ENCODE assay signal across 11 cellular contexts in the genomic region with DNA sequence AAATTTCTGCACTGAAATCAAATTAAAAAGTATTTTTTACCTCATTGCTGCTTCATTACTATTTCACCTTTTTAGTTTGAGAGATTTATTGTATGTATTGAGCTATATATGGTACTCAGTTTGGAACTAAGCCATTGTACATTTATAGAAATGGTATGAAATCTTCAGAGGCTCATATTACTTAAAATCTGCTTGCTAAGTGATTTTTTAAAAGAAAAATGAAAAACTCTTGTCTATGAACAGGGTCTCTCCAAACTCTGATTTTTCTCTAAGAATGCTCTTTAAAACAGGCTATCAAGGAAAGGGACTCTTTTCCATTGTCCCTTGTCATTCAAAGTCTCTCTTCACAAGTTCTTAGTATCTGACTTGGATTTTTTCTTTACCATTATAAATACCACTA. TPM values are rescaled to one million over a fixed set of nuclear protein-coding genes. Genes with fewer than 3 reads are reported as not detected.
DNase-seq lines count a peak whose midpoint lies in the region; ATAC-seq, FAIRE-seq and TF ChIP-seq lines count a peak whose summit lies in the region.
"Had no signal": no experiment of that assay in that cellular context is flagged by ENCODE, and none has a peak within 500 bp of the region (broad histone marks: within the 10 kb centered on the region; RNA-seq: fewer than 3 reads in every experiment).

No MANE protein-coding gene starts in this region.

- ATAC-seq in HepG2 (no peak), right lobe of liver (no peak), HG02973 (IDR thresholded peaks at IDR 0.05; ENCODE audit: unreplicated experiment) (no peak)

- CTCF ChIA-PET in HepG2 (lab: Yijun Ruan, JAX; ENCODE audit: low intra/inter-chr PET ratio, low total read pairs): no interaction called here

- intact Hi-C loops in HepG2 (cut with micrococcal nuclease; ENCODE audit: unreplicated experiment) (loop anchor here (1.0 to 10.0 kb wide), 8 partner anchors 185 to 1602 kb away; no protein-coding TSS in a partner anchor), right lobe of liver (cut with DNase I) (no loop called here)

- H3K27ac ChIP-seq in HepG2 (ENCODE audit: extremely low read length, insufficient read depth, low read length) (no peak overlapping the region), right lobe of liver (no peak overlapping the region), SK-N-MC (peak overlapping the region; percentile 95), fibroblast of lung (ENCODE audit: insufficient read depth, low read length) (no peak overlapping the region), smooth muscle cell (ENCODE audit: low read depth) (no peak overlapping the region), small intestine (ENCODE audit: low read depth in 1 of 2, low read length in 1 of 2) (no peak overlapping the region)
- H3K27ac ChIP-seq: C4-2B had no signal

- TF ChIP-seq CTCF in HepG2 (CRISPR knock-in tag; IDR thresholded peaks at IDR 0.05): no peak
- TF ChIP-seq CTCF in right lobe of liver (IDR thresholded peaks at IDR 0.05): no peak
- TF ChIP-seq CTCF in fibroblast of lung (conservative IDR thresholded peaks at IDR 0.05 in 1 of 2, IDR thresholded peaks at IDR 0.05 in 1 of 2; ENCODE audit: low read depth in 1 of 2, low read length in 2 of 2): no peak
- TF ChIP-seq CTCF in smooth muscle cell (IDR thresholded peaks at IDR 0.05; ENCODE audit: borderline replicate concordance, insufficient read depth, poor library complexity, severe bottlenecking): no peak

- no peaks in the 10 kb centered on the region for H3F3A ChIP-seq in smooth muscle cell (ENCODE audit: low read depth)

- POLR2A ChIA-PET in HepG2 (lab: Yijun Ruan, JAX): no interaction called here

- TF ChIP-seq EP300 in HepG2 (IDR thresholded peaks at IDR 0.05; ENCODE audit: low read depth in 2 of 2, low read length in 2 of 2) (no peak), HepG2 (CRISPR knock-in tag; IDR thresholded peaks at IDR 0.05; ENCODE audit: borderline replicate concordance) (no peak)

- H3K4me2 ChIP-seq in HepG2 (ENCODE audit: low read depth, low read length) (no peak overlapping the region), fibroblast of lung (ENCODE audit: extremely low read depth, insufficient read depth, low read length) (peak overlapping the region; percentile 68), smooth muscle cell (peak overlapping the region; percentile 78)

- no peaks in the 10 kb centered on the region for H3K27me3 ChIP-seq in HepG2 (ENCODE audit: control insufficient read depth in 1 of 2, insufficient read depth in 2 of 2, low read length in 2 of 2)
- no peaks in the 10 kb centered on the region for H3K27me3 ChIP-seq in right lobe of liver
- no peaks in the 10 kb centered on the region for H3K27me3 ChIP-seq in fibroblast of lung (ENCODE audit: control insufficient read depth, insufficient read depth, low read length)
- no peaks in the 10 kb centered on the region for H3K27me3 ChIP-seq in smooth muscle cell (ENCODE audit: low read depth)
- H3K27me3 ChIP-seq in small intestine (ENCODE audit: control insufficient read depth in 2 of 2, insufficient read depth in 2 of 2, low read length in 2 of 2): no peaks in the 10 kb centered on the region

- H2AFZ ChIP-seq in HepG2 (ENCODE audit: low read length) (no peak overlapping the region), fibroblast of lung (ENCODE audit: low read length) (peak overlapping the region; percentile 65), smooth muscle cell (ENCODE audit: low read depth) (peak overlapping the region; percentile 47)

- H3K9ac ChIP-seq in HepG2 (ENCODE audit: insufficient read depth, low read depth, low read length) (no peak overlapping the region), SK-N-MC (ENCODE audit: insufficient read length) (peak overlapping the region; percentile 76), fibroblast of lung (ENCODE audit: insufficient read depth, low read length) (no peak overlapping the region), smooth muscle cell (ENCODE audit: low read depth) (no peak overlapping the region)

- H3K4me1 ChIP-seq in HepG2 (ENCODE audit: insufficient read depth, low read length) (no peaks in the 10 kb centered on the region), right lobe of liver (no peaks in the 10 kb centered on the region), fibroblast of lung (ENCODE audit: control insufficient read depth, extremely low read depth, insufficient read depth, low read length) (no peaks in the 10 kb centered on the region), smooth muscle cell (ENCODE audit: low read depth) (peaks cover 6% of the 10 kb centered on the region), small intestine (ENCODE audit: control insufficient read depth in 2 of 2, insufficient read depth in 1 of 2, low read depth in 1 of 2, low read length in 1 of 2) (no peaks in the 10 kb centered on the region)

- in situ Hi-C loops in HepG2 (cut with HindIII; ENCODE audit: extremely low pct_ligation_motif_present, low pct_unique_long_range_greater_than_20kb): loop anchor here (25.0 kb wide), 1 partner anchor 1594 kb away; the partner anchor contains the start of gene MEIS1

- H3K79me2 ChIP-seq in HepG2 (ENCODE audit: insufficient read depth, low read length): no peaks in the 10 kb centered on the region
- no peaks in the 10 kb centered on the region for H3K79me2 ChIP-seq in fibroblast of lung (ENCODE audit: control insufficient read depth, insufficient read depth, low read length)
- H3K79me2 ChIP-seq in smooth muscle cell (ENCODE audit: low read depth): no peaks in the 10 kb centered on the region

- TF ChIP-seq RAD21 in HepG2 (CRISPR knock-in tag; IDR thresholded peaks at IDR 0.05): no peak

- H4K20me1 ChIP-seq in HepG2 (ENCODE audit: insufficient read depth, low read length): no peaks in the 10 kb centered on the region
- H4K20me1 ChIP-seq in fibroblast of lung (ENCODE audit: control insufficient read depth, extremely low read depth, insufficient read depth, low read length): no peaks in the 10 kb centered on the region
- H4K20me1 ChIP-seq in smooth muscle cell (ENCODE audit: low read depth): no peaks in the 10 kb centered on the region

- no peak overlapping the region for H3K4me3 ChIP-seq in HepG2 (replicated peaks in 1 of 3; ENCODE audit: insufficient read depth in 1 of 3, low read depth in 2 of 3, low read length in 3 of 3)
- no peak overlapping the region for H3K4me3 ChIP-seq in right lobe of liver
- peak overlapping the region; percentile 70 for H3K4me3 ChIP-seq in SK-N-MC
- H3K4me3 ChIP-seq in fibroblast of lung (replicated peaks in 1 of 4; ENCODE audit: control extremely low read depth in 1 of 4, insufficient read depth in 1 of 4, low read depth in 3 of 4, low read length in 4 of 4): no peak overlapping the region
- peak overlapping the region; percentile 4 for H3K4me3 ChIP-seq in smooth muscle cell
- H3K4me3 ChIP-seq in small intestine (ENCODE audit: low read depth in 1 of 2, low read length in 2 of 2): no peak overlapping the region

- DNase-seq in HepG2 (ENCODE audit: low spot score): no peak
- DNase-seq in right lobe of liver: no peak
- peak; percentile 40 for DNase-seq in SK-N-MC (ENCODE audit: low read depth, low spot score)
- DNase-seq in fibroblast of lung (ENCODE audit: low read depth in 2 of 2): peak in 1 of 2 donors; percentile 38
- DNase-seq in smooth muscle cell (lab: John Stamatoyannopoulos, UW; ENCODE audit: unreplicated experiment): no peak
- DNase-seq in frontal cortex (ENCODE audit: low spot score in 2 of 2): no peak
- no peak for DNase-seq in small intestine
- DNase-seq: H9, SIG-M5 had no signal

- H3K9me3 ChIP-seq in HepG2 (ENCODE audit: low read length): no peaks in the 10 kb centered on the region
- no peaks in the 10 kb centered on the region for H3K9me3 ChIP-seq in right lobe of liver
- H3K9me3 ChIP-seq in SK-N-MC (ENCODE audit: low read depth, low read length): no peaks in the 10 kb centered on the region
- no peaks in the 10 kb centered on the region for H3K9me3 ChIP-seq in fibroblast of lung (ENCODE audit: control insufficient read depth, insufficient read depth, low read depth, low read length)
- no peaks in the 10 kb centered on the region for H3K9me3 ChIP-seq in smooth muscle cell (replicated peaks; ENCODE audit: low read depth)
- no peaks in the 10 kb centered on the region for H3K9me3 ChIP-seq in small intestine (ENCODE audit: control insufficient read depth, low read depth)

- H3K36me3 ChIP-seq in HepG2 (replicated peaks in 1 of 2; ENCODE audit: control insufficient read depth in 1 of 2, insufficient read depth in 2 of 2, low read length in 2 of 2) (no peaks in the 10 kb centered on the region), right lobe of liver (no peaks in the 10 kb centered on the region), SK-N-MC (ENCODE audit: insufficient read depth, low read length) (no peaks in the 10 kb centered on the region), fibroblast of lung (ENCODE audit: control insufficient read depth, insufficient read depth, low read length) (no peaks in the 10 kb centered on the region), smooth muscle cell (ENCODE audit: low read depth) (no peaks in the 10 kb centered on the region), small intestine (ENCODE audit: control insufficient read depth in 2 of 2, insufficient read depth in 2 of 2, low read length in 2 of 2) (no peaks in the 10 kb centered on the region)

- FAIRE-seq in HepG2 (lab: Jason Lieb, UNC) (no peak), frontal cortex (lab: Jason Lieb, UNC) (no peak), small intestine (lab: Jason Lieb, UNC) (no peak)

- no TSS peak for BruUV-seq in HepG2 (replicated peaks; lab: Mats Ljungman, UMichigan)

- no peak for TF ChIP-seq POLR2A in HepG2 (IDR thresholded peaks at IDR 0.05; ENCODE audit: insufficient read depth in 1 of 2, low read depth in 2 of 2, low read length in 2 of 2)
- TF ChIP-seq POLR2A in right lobe of liver (IDR thresholded peaks at IDR 0.05): no peak

RNA-seq across cellular contexts. Expression of gene C1D, which starts 31.8 kb away (rescaled TPM):
- 42.5 and 43.5 TPM in 2 replicates for total RNA-seq in HepG2 (2016; rRNA removed; fragmentation: Illumina TruSeq; extraction: Trizol)
- total RNA-seq in HepG2 (2016; cell fraction: cytosol; rRNA removed; fragmentation: Illumina TruSeq; extraction: Trizol; ENCODE audit: low read depth): 9.7 and 11.2 TPM in 2 replicates
- total RNA-seq in HepG2 (2016; cell fraction: insoluble cytoplasmic fraction; rRNA removed; fragmentation: Illumina TruSeq; extraction: Trizol): 45.8 and 50.9 TPM in 2 replicates
- 18.5 and 22.1 TPM in 2 replicates for total RNA-seq in HepG2 (2016; cell fraction: membrane; rRNA removed; fragmentation: Illumina TruSeq; extraction: Trizol)
- 22.4 and 23.6 TPM in 2 replicates for total RNA-seq in HepG2 (2016; cell fraction: nucleus; rRNA removed; fragmentation: Illumina TruSeq; extraction: Trizol)
- polyA plus RNA-seq in HepG2 (2011; rRNA removed): 23.5 and 38.1 TPM in 2 replicates
- 17.1 and 29.4 TPM in 2 replicates for polyA plus RNA-seq in HepG2 (2011; cell fraction: cytosol; rRNA removed)
- 3.8 and 7.9 TPM in 2 replicates for polyA plus RNA-seq in HepG2 (2011; cell fraction: nucleus; rRNA removed)
- polyA plus RNA-seq in HepG2 (2012): 30.5 and 48.9 TPM in 2 replicates
- polyA plus RNA-seq in HepG2 (2016; cell fraction: cytosol; fragmentation: Illumina TruSeq; extraction: Trizol; ENCODE audit: low read depth): 11.3 and 12.3 TPM in 2 replicates
- polyA plus RNA-seq in HepG2 (2016; cell fraction: insoluble cytoplasmic fraction; fragmentation: Illumina TruSeq; extraction: Trizol; ENCODE audit: low read depth): 52.8 and 67.5 TPM in 2 replicates
- 18.1 and 20.8 TPM in 2 replicates for polyA plus RNA-seq in HepG2 (2016; cell fraction: membrane; fragmentation: Illumina TruSeq; extraction: Trizol; ENCODE audit: low read depth)
- 45.7 and 46.7 TPM in 2 replicates for polyA plus RNA-seq in HepG2 (2016; cell fraction: nucleus; fragmentation: Illumina TruSeq; extraction: Trizol; ENCODE audit: insufficient read depth, low read depth)
- 1.5 and 2.8 TPM in 2 replicates for polyA minus RNA-seq in HepG2 (2011; rRNA and poly(A)+ RNA removed; ENCODE audit: low replicate concordance)
- 8.8 and 10.2 TPM in 2 replicates for polyA minus RNA-seq in HepG2 (2011; cell fraction: cytosol; rRNA and poly(A)+ RNA removed)
- 10.2 and 11.4 TPM in 2 replicates for polyA minus RNA-seq in HepG2 (2011; cell fraction: nucleus; rRNA and poly(A)+ RNA removed)
- total RNA-seq in right lobe of liver: 10 to 100 TPM in 5 of 6 experiments, 1 to 10 TPM in 1; 7.1 to 42.8 (median 15.0) TPM
- 21.3 and 28.8 TPM in 2 replicates for total RNA-seq in fibroblast of lung
- polyA plus RNA-seq in fibroblast of lung: 55.2 and 63.1 TPM in 2 replicates
- 25.3 and 25.6 TPM in 2 replicates for polyA plus RNA-seq in fibroblast of lung (2012)
- polyA minus RNA-seq in fibroblast of lung (ENCODE audit: low replicate concordance): not detected in 2 replicates
- total RNA-seq in smooth muscle cell: 53.8 and 70.3 TPM in 2 replicates
- polyA plus RNA-seq in smooth muscle cell: 25.8 and 27.5 TPM in 2 replicates
- 21.2 TPM for total RNA-seq in frontal cortex
- 10 to 100 TPM; 27.1 to 29.7 (median 27.6) TPM for polyA plus RNA-seq in small intestine

Comparison
In these comparisons a context has a peak if more than half of its experiments do, and no peak if none do; other contexts are left out.
1. H3K4me3 ChIP-seq: peak in SK-N-MC (single experiment) and smooth muscle cell (single experiment); none in HepG2 (0 of 3), right lobe of liver (0 of 3), fibroblast of lung (0 of 4) and small intestine (0 of 2).